In the genomic region with DNA sequence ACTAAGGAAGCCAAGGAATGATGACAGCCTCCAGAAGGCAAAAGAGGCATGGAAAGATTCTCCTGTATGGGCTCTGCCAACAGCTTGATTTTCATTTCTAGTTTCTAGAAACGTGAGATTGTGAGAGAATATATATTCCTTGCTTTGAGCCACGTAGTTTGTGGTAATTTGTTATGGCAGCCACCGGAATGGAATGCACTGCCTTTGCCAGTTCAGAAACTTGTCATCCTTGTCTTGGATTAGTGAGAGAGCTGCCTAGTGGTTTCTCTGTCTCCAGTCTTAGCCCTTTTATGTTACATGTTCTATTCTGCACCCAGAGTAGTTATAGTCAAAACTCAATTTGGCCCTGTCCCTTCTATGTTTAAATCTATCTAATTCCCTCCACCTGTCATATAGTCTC, we compare ENCODE assay signal across 22 cellular contexts.
DNase-seq lines count a peak whose midpoint lies in the region; ATAC-seq, FAIRE-seq and TF ChIP-seq lines count a peak whose summit lies in the region.
"Had no signal": no experiment of that assay in that cellular context is flagged by ENCODE, and none has a peak within 500 bp of the region (broad histone marks: within the 10 kb centered on the region; RNA-seq: fewer than 3 reads in every experiment).

No MANE protein-coding gene starts in this region.

- H3K4me3 ChIP-seq in epithelial cell of esophagus (ENCODE audit: low read length) (no peak overlapping the region), left lung (no peak overlapping the region), endodermal cell (ENCODE audit: low read length) (no peak overlapping the region)
- H3K4me3 ChIP-seq: ovary, uterus had no signal

- H3K9me3 ChIP-seq in left lung (no peaks in the 10 kb centered on the region), endodermal cell (ENCODE audit: control insufficient read depth, low read length) (no peaks in the 10 kb centered on the region)
- H3K9me3 ChIP-seq: BE2C, ovary, uterus had no signal

- no peak overlapping the region for H3K4me3 Mint-ChIP-seq in stimulated activated naive CD8-positive, alpha-beta T cell treated with anti-CD3 and anti-CD28 coated beads, Interleukin-15, amount 100 ng/mL, for 72 hours
- no peak overlapping the region for H3K4me3 Mint-ChIP-seq in endodermal cell
- H3K4me3 Mint-ChIP-seq: activated naive CD8-positive, alpha-beta T cell treated with anti-CD3 and anti-CD28 coated beads, Interleukin-2, amount 50 U/mL, for 24 hours; activated T-helper 17 cell treated with anti-CD3 and anti-CD28 coated beads, Interleukin-2, amount 50 U/mL, for 72 hours; naive B cell had no signal

- H3K27ac ChIP-seq in left lung = no peak overlapping the region
- H3K27ac ChIP-seq in endodermal cell (ENCODE audit: low read depth, low read length) = no peak overlapping the region
- H3K27ac ChIP-seq: ovary, uterus had no signal

- no peaks in the 10 kb centered on the region for H3K9me3 Mint-ChIP-seq in stimulated activated naive CD8-positive, alpha-beta T cell treated with anti-CD3 and anti-CD28 coated beads, Interleukin-15, amount 100 ng/mL, for 72 hours
- no peaks in the 10 kb centered on the region for H3K9me3 Mint-ChIP-seq in endodermal cell
- H3K9me3 Mint-ChIP-seq: activated naive CD8-positive, alpha-beta T cell treated with anti-CD3 and anti-CD28 coated beads, Interleukin-2, amount 50 U/mL, for 24 hours; activated T-helper 17 cell treated with anti-CD3 and anti-CD28 coated beads, Interleukin-2, amount 50 U/mL, for 72 hours had no signal

- TF ChIP-seq CTCF in epithelial cell of esophagus (IDR thresholded peaks at IDR 0.05; ENCODE audit: insufficient read depth, low read depth, low read length, missing control alignments) (no peak), left lung (IDR thresholded peaks at IDR 0.05) (no peak), endodermal cell (conservative IDR thresholded peaks at IDR 0.05) (no peak)

- H3K27me3 ChIP-seq in left lung = no peaks in the 10 kb centered on the region
- peaks cover 34% of the 10 kb centered on the region for H3K27me3 ChIP-seq in endodermal cell (ENCODE audit: control insufficient read depth, insufficient read depth, low read length, poor library complexity, severe bottlenecking)
- H3K27me3 ChIP-seq: BE2C, ovary, uterus had no signal

- intact Hi-C loops in left lung (cut with DNase I) = no loop called here

- H3K4me1 ChIP-seq in left lung (no peaks in the 10 kb centered on the region), endodermal cell (ENCODE audit: control insufficient read depth, insufficient read depth, low read length) (no peaks in the 10 kb centered on the region)
- H3K4me1 ChIP-seq: BE2C, uterus had no signal

- no peaks in the 10 kb centered on the region for H3K27me3 Mint-ChIP-seq in stimulated activated naive CD8-positive, alpha-beta T cell treated with anti-CD3 and anti-CD28 coated beads, Interleukin-15, amount 100 ng/mL, for 72 hours
- peaks cover 69% of the 10 kb centered on the region for H3K27me3 Mint-ChIP-seq in endodermal cell (ENCODE audit: insufficient read depth)

- H3K4me1 Mint-ChIP-seq in stimulated activated naive CD8-positive, alpha-beta T cell treated with anti-CD3 and anti-CD28 coated beads, Interleukin-15, amount 100 ng/mL, for 72 hours = no peaks in the 10 kb centered on the region
- H3K4me1 Mint-ChIP-seq in endodermal cell = peaks cover 16% of the 10 kb centered on the region
- H3K4me1 Mint-ChIP-seq: activated naive CD8-positive, alpha-beta T cell treated with anti-CD3 and anti-CD28 coated beads, Interleukin-2, amount 50 U/mL, for 24 hours; activated T-helper 17 cell treated with anti-CD3 and anti-CD28 coated beads, Interleukin-2, amount 50 U/mL, for 72 hours; naive B cell had no signal

- WGBS in endodermal cell (ENCODE audit: insufficient coverage in 1 of 2, insufficient read length in 1 of 2), 2 experiments = 85 to 94% methylated on average over 3 of the region's 3 CpGs

- H3K36me3 ChIP-seq in left lung (no peaks in the 10 kb centered on the region), endodermal cell (ENCODE audit: control insufficient read depth, insufficient read depth, low read length) (no peaks in the 10 kb centered on the region)
- H3K36me3 ChIP-seq: BE2C, ovary, uterus had no signal

- DNase-seq in EH (ENCODE audit: low read depth) (peak; percentile 90), RCC 7860 (ENCODE audit: low spot score) (peak; percentile 47), epithelial cell of esophagus (ENCODE audit: low read depth) (peak; percentile 61), non-pigmented ciliary epithelial cell (ENCODE audit: low read depth) (peak; percentile 67), NCI-H1092 (lab: John Stamatoyannopoulos, UW) (no peak), left lung (no peak), endodermal cell (no peak)
- no peak for DNase-seq in stimulated activated naive CD8-positive, alpha-beta T cell treated with anti-CD3 and anti-CD28 coated beads, Interleukin-15, amount 100 ng/mL, for 72 hours
- DNase-seq: activated CD4-positive, CD25-positive, alpha-beta regulatory T cell treated with anti-CD3 and anti-CD28 coated beads, Interleukin-2, amount 50 U/mL, for 72 hours; activated naive CD8-positive, alpha-beta T cell treated with anti-CD3 and anti-CD28 coated beads, Interleukin-2, amount 50 U/mL, for 24 hours; BE2C; GF-D8; naive B cell; NCI-H1436; NCI-H748 treated with DMSO at 0.1 percent for 48 hours; OCI-M1; ovary; uterus had no signal

- no peaks in the 10 kb centered on the region for H3K36me3 Mint-ChIP-seq in endodermal cell (ENCODE audit: low read depth)
- H3K36me3 Mint-ChIP-seq: naive B cell had no signal

- ATAC-seq in left lung = no peak
- ATAC-seq in stimulated activated naive CD8-positive, alpha-beta T cell treated with anti-CD3 and anti-CD28 coated beads, Interleukin-15, amount 100 ng/mL, for 72 hours = no peak
- ATAC-seq: activated naive CD8-positive, alpha-beta T cell treated with anti-CD3 and anti-CD28 coated beads, Interleukin-2, amount 50 U/mL, for 24 hours; activated T-helper 17 cell treated with anti-CD3 and anti-CD28 coated beads, Interleukin-2, amount 50 U/mL, for 72 hours had no signal

- H3K9ac ChIP-seq in endodermal cell (ENCODE audit: extremely low read depth, low read length, poor library complexity, severe bottlenecking) = no peak overlapping the region

- H3K27ac Mint-ChIP-seq in stimulated activated naive CD8-positive, alpha-beta T cell treated with anti-CD3 and anti-CD28 coated beads, Interleukin-15, amount 100 ng/mL, for 72 hours = no peak overlapping the region
- no peak overlapping the region for H3K27ac Mint-ChIP-seq in endodermal cell
- H3K27ac Mint-ChIP-seq: activated naive CD8-positive, alpha-beta T cell treated with anti-CD3 and anti-CD28 coated beads, Interleukin-2, amount 50 U/mL, for 24 hours; activated T-helper 17 cell treated with anti-CD3 and anti-CD28 coated beads, Interleukin-2, amount 50 U/mL, for 72 hours had no signal

- FAIRE-seq in RCC 7860 (lab: Jason Lieb, UNC) = peak; percentile 62
- FAIRE-seq: D721Med, endothelial cell of umbilical vein, HTR-8/SVneo had no signal

Comparison
In these comparisons a context has a peak if more than half of its experiments do, and no peak if none do; other contexts are left out.
1. DNase-seq: peak in EH (single experiment), RCC 7860 (single experiment), epithelial cell of esophagus (single experiment) and non-pigmented ciliary epithelial cell (single experiment); none in NCI-H1092 (single experiment), left lung (0 of 2), stimulated activated naive CD8-positive, alpha-beta T cell treated with anti-CD3 and anti-CD28 coated beads, Interleukin-15, amount 100 ng/mL, for 72 hours (0 of 2) and endodermal cell (single experiment).